1 cellular context compared by ENCODE assay signal in genomic region chr1:53186533-53186932, GRCh38.
TF ChIP-seq lines count a peak whose summit lies in the region.

No MANE protein-coding gene starts in this region.

TF ChIP-seq in HepG2, 621 proteins besides CTCF, POLR2A, EP300 and RAD21:
- TF ChIP-seq ZBTB7B (CRISPR knock-in tag; IDR thresholded peaks at IDR 0.05) (no peak), NCOA1 (CRISPR knock-in tag; IDR thresholded peaks at IDR 0.05) (no peak), ZNF782 (CRISPR knock-in tag; IDR thresholded peaks at IDR 0.05; ENCODE audit: borderline replicate concordance) (no peak), SMAD3 (CRISPR knock-in tag; IDR thresholded peaks at IDR 0.05) (no peak), ZNF550 (CRISPR knock-in tag; IDR thresholded peaks at IDR 0.05; ENCODE audit: borderline replicate concordance) (no peak), SIX1 (CRISPR knock-in tag; IDR thresholded peaks at IDR 0.05; ENCODE audit: borderline replicate concordance) (no peak), MBD4 (IDR thresholded peaks at IDR 0.05; ENCODE audit: borderline replicate concordance, low read length) (no peak), NFKBIZ (CRISPR knock-in tag; IDR thresholded peaks at IDR 0.05) (no peak), ZNF746 (CRISPR knock-in tag; IDR thresholded peaks at IDR 0.05) (no peak), FOXP1 (IDR thresholded peaks at IDR 0.05) (no peak), FOXP1 (CRISPR knock-in tag; IDR thresholded peaks at IDR 0.05) (no peak), MLX (CRISPR knock-in tag; IDR thresholded peaks at IDR 0.05) (no peak), PRMT3 (CRISPR knock-in tag; IDR thresholded peaks at IDR 0.05; ENCODE audit: borderline replicate concordance, low read depth) (no peak)
